Comparison of ENCODE assay signal across 1 cellular context in the genomic region with DNA sequence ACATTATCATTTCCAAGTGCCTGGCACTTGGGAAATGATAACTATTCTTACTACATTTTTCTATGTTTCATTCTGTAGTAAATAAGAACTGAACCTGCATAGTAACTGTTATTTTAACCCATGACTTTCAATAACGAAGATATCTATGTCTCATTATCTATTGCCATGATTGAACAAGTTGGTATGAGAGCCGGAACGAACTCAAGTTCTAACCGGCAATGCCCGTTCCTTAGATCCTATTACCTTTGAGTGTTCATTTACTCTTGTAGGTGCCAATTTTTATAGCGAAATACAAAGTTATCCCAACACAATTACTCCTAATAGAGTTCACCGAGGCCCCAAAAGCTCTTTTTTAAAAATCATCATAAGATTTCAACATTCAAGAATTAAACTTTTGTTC.
TF ChIP-seq lines count a peak whose summit lies in the region.

No MANE protein-coding gene starts in this region.

TF ChIP-seq in H1, 55 proteins besides CTCF, POLR2A, EP300 and RAD21:
- TF ChIP-seq GABPA (IDR thresholded peaks at IDR 0.05; ENCODE audit: borderline replicate concordance, insufficient read depth, low read length) (no peak), POU5F1 (IDR thresholded peaks at IDR 0.05; ENCODE audit: low read depth, low read length) (no peak), SAP30 (IDR thresholded peaks at IDR 0.05; ENCODE audit: insufficient read depth, insufficient replicate concordance, low read length) (no peak), TAF7 (optimal IDR thresholded peaks at IDR 0.05; ENCODE audit: borderline replicate concordance, low read depth, low read length) (no peak), SUZ12 (IDR thresholded peaks at IDR 0.05; ENCODE audit: low read length) (no peak), NRF1 (IDR thresholded peaks at IDR 0.05; ENCODE audit: low read depth, low read length) (no peak), NANOG (IDR thresholded peaks at IDR 0.05; ENCODE audit: insufficient read depth, low read depth, low read length, poor library complexity, severe bottlenecking) (no peak), BRCA1 (IDR thresholded peaks at IDR 0.05; ENCODE audit: low read depth, low read length) (no peak), CHD2 (IDR thresholded peaks at IDR 0.05; ENCODE audit: low read length) (no peak), TAF1 (IDR thresholded peaks at IDR 0.05; ENCODE audit: low read depth, low read length) (no peak), BCL11A (IDR thresholded peaks at IDR 0.05; ENCODE audit: low read depth in 2 of 2, low read length in 2 of 2) (no peak), TCF12 (IDR thresholded peaks at IDR 0.05; ENCODE audit: low read depth, low read length) (no peak), ZNF274 (IDR thresholded peaks at IDR 0.05; ENCODE audit: borderline replicate concordance, extremely low read depth, low read length) (no peak), EZH2 (IDR thresholded peaks at IDR 0.05; ENCODE audit: low read depth, low read length, severe bottlenecking) (no peak), RFX5 (IDR thresholded peaks at IDR 0.05; ENCODE audit: borderline replicate concordance, low read depth, low read length) (no peak), PHF8 (conservative IDR thresholded peaks at IDR 0.05; ENCODE audit: low read depth, low read length) (no peak), TEAD4 (IDR thresholded peaks at IDR 0.05; ENCODE audit: low read depth, low read length) (no peak)
- TF ChIP-seq, protein P1, sequence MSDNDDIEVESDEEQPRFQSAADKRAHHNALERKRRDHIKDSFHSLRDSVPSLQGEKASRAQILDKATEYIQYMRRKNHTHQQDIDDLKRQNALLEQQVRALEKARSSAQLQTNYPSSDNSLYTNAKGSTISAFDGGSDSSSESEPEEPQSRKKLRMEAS (IDR thresholded peaks at IDR 0.05) = no peak
- TF ChIP-seq, protein P2, sequence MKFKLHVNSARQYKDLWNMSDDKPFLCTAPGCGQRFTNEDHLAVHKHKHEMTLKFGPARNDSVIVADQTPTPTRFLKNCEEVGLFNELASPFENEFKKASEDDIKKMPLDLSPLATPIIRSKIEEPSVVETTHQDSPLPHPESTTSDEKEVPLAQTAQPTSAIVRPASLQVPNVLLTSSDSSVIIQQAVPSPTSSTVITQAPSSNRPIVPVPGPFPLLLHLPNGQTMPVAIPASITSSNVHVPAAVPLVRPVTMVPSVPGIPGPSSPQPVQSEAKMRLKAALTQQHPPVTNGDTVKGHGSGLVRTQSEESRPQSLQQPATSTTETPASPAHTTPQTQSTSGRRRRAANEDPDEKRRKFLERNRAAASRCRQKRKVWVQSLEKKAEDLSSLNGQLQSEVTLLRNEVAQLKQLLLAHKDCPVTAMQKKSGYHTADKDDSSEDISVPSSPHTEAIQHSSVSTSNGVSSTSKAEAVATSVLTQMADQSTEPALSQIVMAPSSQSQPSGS (IDR thresholded peaks at IDR 0.05; ENCODE audit: low read length) = no peak
- TF ChIP-seq, protein P3, sequence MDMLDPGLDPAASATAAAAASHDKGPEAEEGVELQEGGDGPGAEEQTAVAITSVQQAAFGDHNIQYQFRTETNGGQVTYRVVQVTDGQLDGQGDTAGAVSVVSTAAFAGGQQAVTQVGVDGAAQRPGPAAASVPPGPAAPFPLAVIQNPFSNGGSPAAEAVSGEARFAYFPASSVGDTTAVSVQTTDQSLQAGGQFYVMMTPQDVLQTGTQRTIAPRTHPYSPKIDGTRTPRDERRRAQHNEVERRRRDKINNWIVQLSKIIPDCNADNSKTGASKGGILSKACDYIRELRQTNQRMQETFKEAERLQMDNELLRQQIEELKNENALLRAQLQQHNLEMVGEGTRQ (IDR thresholded peaks at IDR 0.05; ENCODE audit: low read length) = no peak
